In genomic region chr2:26948800-26949199, GRCh38 we compare ENCODE assay signal across 40 cellular contexts.
"Had no signal": no experiment of that assay in that cellular context is flagged by ENCODE, and none has a peak within 500 bp of the region (broad histone marks: within the 10 kb centered on the region; RNA-seq: fewer than 3 reads in every experiment).

No MANE protein-coding gene starts in this region.

- H3K4me1 Mint-ChIP-seq: activated naive CD4-positive, alpha-beta T cell treated with anti-CD3 and anti-CD28 coated beads, Interleukin-2, amount 10 ng/mL, durations not matched to agents 7 days and 5 days; activated naive CD4-positive, alpha-beta T cell treated with anti-CD3 and anti-CD28 coated beads, Interleukin-2, amount 50 U/mL, for 24 hours; activated naive CD8-positive, alpha-beta T cell treated with anti-CD3 and anti-CD28 coated beads for 36 hours; activated naive CD8-positive, alpha-beta T cell treated with anti-CD3 and anti-CD28 coated beads, Interleukin-2, amount 10 ng/mL, durations not matched to agents 7 days and 5 days; activated naive CD8-positive, alpha-beta T cell treated with anti-CD3 and anti-CD28 coated beads, Interleukin-2, amount 50 U/mL, for 24 hours; activated T-helper 17 cell treated with anti-CD3 and anti-CD28 coated beads, Interleukin-2, amount 50 U/mL, for 72 hours; brain; central memory CD8-positive, alpha-beta T cell had no signal

- H3K9me3 ChIP-seq: adrenal gland, ascending aorta, body of pancreas, breast epithelium had no signal

- H3K36me3 Mint-ChIP-seq: activated naive CD4-positive, alpha-beta T cell treated with anti-CD3 and anti-CD28 coated beads, Interleukin-2, amount 10 ng/mL, durations not matched to agents 7 days and 5 days; activated naive CD4-positive, alpha-beta T cell treated with anti-CD3 and anti-CD28 coated beads, Interleukin-2, amount 50 U/mL, for 24 hours; activated naive CD4-positive, alpha-beta T cell treated with anti-CD3 and anti-CD28 coated beads, Interleukin-2, amount 50 U/mL, for 72 hours; activated naive CD8-positive, alpha-beta T cell; activated naive CD8-positive, alpha-beta T cell treated with anti-CD3 and anti-CD28 coated beads for 36 hours; activated naive CD8-positive, alpha-beta T cell treated with anti-CD3 and anti-CD28 coated beads, Interleukin-2, amount 10 ng/mL, durations not matched to agents 7 days and 5 days had no signal

- H3K4me1 ChIP-seq: adrenal gland, ascending aorta, breast epithelium had no signal

- H3K27ac ChIP-seq: adrenal gland, ascending aorta, body of pancreas, brain microvascular endothelial cell, breast epithelium, cardiac muscle cell had no signal

- H3K4me3 Mint-ChIP-seq: activated naive CD4-positive, alpha-beta T cell treated with anti-CD3 and anti-CD28 coated beads for 36 hours; activated naive CD4-positive, alpha-beta T cell treated with anti-CD3 and anti-CD28 coated beads, Interleukin-2, amount 10 ng/mL, durations not matched to agents 7 days and 5 days; activated naive CD4-positive, alpha-beta T cell treated with anti-CD3 and anti-CD28 coated beads, Interleukin-2, amount 50 U/mL, for 24 hours; activated naive CD8-positive, alpha-beta T cell; activated naive CD8-positive, alpha-beta T cell treated with anti-CD3 and anti-CD28 coated beads for 36 hours; activated naive CD8-positive, alpha-beta T cell treated with anti-CD3 and anti-CD28 coated beads, Interleukin-2, amount 10 ng/mL, durations not matched to agents 7 days and 5 days; activated naive CD8-positive, alpha-beta T cell treated with anti-CD3 and anti-CD28 coated beads, Interleukin-2, amount 50 U/mL, for 24 hours; activated T-cell treated with anti-CD3 and anti-CD28 coated beads, Interleukin-2, amount 50 U/mL, for 24 hours; activated T-cell treated with anti-CD3 and anti-CD28 coated beads, Interleukin-2, amount 50 U/mL, for 4 hours; activated T-cell treated with anti-CD3 and anti-CD28 coated beads, Interleukin-2, amount 50 U/mL, for 72 hours; activated T-helper 1 cell treated with anti-CD3 and anti-CD28 coated beads, Interleukin-12 subunit alpha, Interleukin-12 subunit beta, Interleukin-2, Interleukin-4 antibody, amounts not matched to agents 30 ng/mL and 10 ng/mL and 1 ng/mL, durations not matched to agents 14 hours and 24 hours and 36 hours; activated T-helper 17 cell treated with anti-CD3 and anti-CD28 coated beads, Interleukin-2, amount 50 U/mL, for 72 hours; brain; central memory CD8-positive, alpha-beta T cell had no signal

- FAIRE-seq: astrocyte, bronchial epithelial cell had no signal

- H3K27me3 ChIP-seq: ascending aorta, body of pancreas had no signal

- DNase-seq: activated effector memory CD4-positive, alpha-beta T cell treated with anti-CD3 and anti-CD28 coated beads, Interleukin-2, amount 50 U/mL, for 16 hours; activated effector memory CD4-positive, alpha-beta T cell treated with Interleukin-2 at 50 U/mL for 16 hours; activated gamma-delta T cell; activated gamma-delta T cell treated with Interleukin-2 at 50 U/mL for 16 hours; activated naive CD4-positive, alpha-beta T cell; activated naive CD4-positive, alpha-beta T cell treated with anti-CD3 and anti-CD28 coated beads for 36 hours; activated naive CD4-positive, alpha-beta T cell treated with anti-CD3 and anti-CD28 coated beads, Interleukin-2, amount 10 ng/mL, durations not matched to agents 7 days and 5 days; activated naive CD4-positive, alpha-beta T cell treated with anti-CD3 and anti-CD28 coated beads, Interleukin-2, amount 50 U/mL, for 16 hours; activated naive CD4-positive, alpha-beta T cell treated with Interleukin-2 at 50 U/mL for 16 hours; activated naive CD8-positive, alpha-beta T cell treated with anti-CD3 and anti-CD28 coated beads for 36 hours; activated naive CD8-positive, alpha-beta T cell treated with anti-CD3 and anti-CD28 coated beads, Interleukin-2, amount 10 ng/mL, durations not matched to agents 7 days and 5 days; activated naive CD8-positive, alpha-beta T cell treated with anti-CD3 and anti-CD28 coated beads, Interleukin-2, amount 50 U/mL, for 24 hours; activated T-cell treated with anti-CD3 and anti-CD28 coated beads, Interleukin-2, amount 50 U/mL, for 1 hour; activated T-cell treated with anti-CD3 and anti-CD28 coated beads, Interleukin-2, amount 50 U/mL, for 24 hours; activated T-cell treated with anti-CD3 and anti-CD28 coated beads, Interleukin-2, amount 50 U/mL, for 4 hours; activated T-cell treated with anti-CD3 and anti-CD28 coated beads, Interleukin-2, amount 50 U/mL, for 48 hours; activated T-cell treated with anti-CD3 and anti-CD28 coated beads, Interleukin-2, amount 50 U/mL, for 72 hours; adrenal gland; amniotic stem cell; amygdala; anterior cingulate cortex; aorta; body of pancreas; brain microvascular endothelial cell; caudate nucleus; central memory CD4-positive, alpha-beta T cell; cerebellar nuclear complex had no signal

- H3K36me3 ChIP-seq: adrenal gland, ascending aorta, brain microvascular endothelial cell, breast epithelium, cardiac muscle cell had no signal

- ATAC-seq: activated naive CD4-positive, alpha-beta T cell treated with anti-CD3 and anti-CD28 coated beads, Interleukin-2, amount 50 U/mL, for 72 hours; activated naive CD8-positive, alpha-beta T cell treated with anti-CD3 and anti-CD28 coated beads, Interleukin-2, amount 50 U/mL, for 24 hours; activated T-cell treated with anti-CD3 and anti-CD28 coated beads, Interleukin-2, amount 50 U/mL, for 4 hours; activated T-cell treated with anti-CD3 and anti-CD28 coated beads, Interleukin-2, amount 50 U/mL, for 72 hours; activated T-helper 17 cell treated with anti-CD3 and anti-CD28 coated beads, Interleukin-2, amount 50 U/mL, for 72 hours; body of pancreas had no signal

- H3K27me3 Mint-ChIP-seq: brain had no signal

- H3K4me3 ChIP-seq: adrenal gland, ascending aorta, body of pancreas, breast epithelium, cardiac muscle cell had no signal

- H3K27ac Mint-ChIP-seq: activated naive CD4-positive, alpha-beta T cell treated with anti-CD3 and anti-CD28 coated beads for 36 hours; activated naive CD4-positive, alpha-beta T cell treated with anti-CD3 and anti-CD28 coated beads, Interleukin-2, amount 10 ng/mL, durations not matched to agents 7 days and 5 days; activated naive CD4-positive, alpha-beta T cell treated with anti-CD3 and anti-CD28 coated beads, Interleukin-2, amount 50 U/mL, for 24 hours; activated naive CD8-positive, alpha-beta T cell; activated naive CD8-positive, alpha-beta T cell treated with anti-CD3 and anti-CD28 coated beads for 36 hours; activated naive CD8-positive, alpha-beta T cell treated with anti-CD3 and anti-CD28 coated beads, Interleukin-2, amount 10 ng/mL, durations not matched to agents 7 days and 5 days; activated naive CD8-positive, alpha-beta T cell treated with anti-CD3 and anti-CD28 coated beads, Interleukin-2, amount 50 U/mL, for 24 hours; activated T-cell treated with anti-CD3 and anti-CD28 coated beads, Interleukin-2, amount 50 U/mL, for 24 hours; activated T-cell treated with anti-CD3 and anti-CD28 coated beads, Interleukin-2, amount 50 U/mL, for 72 hours; activated T-helper 1 cell treated with anti-CD3 and anti-CD28 coated beads, Interleukin-12 subunit alpha, Interleukin-12 subunit beta, Interleukin-2, Interleukin-4 antibody, amounts not matched to agents 30 ng/mL and 10 ng/mL and 1 ng/mL, durations not matched to agents 14 hours and 24 hours and 36 hours; activated T-helper 17 cell treated with anti-CD3 and anti-CD28 coated beads, Interleukin-2, amount 50 U/mL, for 72 hours; activated T-helper 2 cell treated with anti-CD3 and anti-CD28 coated beads, Interferon-gamma antibody, Interleukin-2, Interleukin-4, amounts not matched to agents 10 μg/mL and 5 μg/mL and 100 μg/mL, durations not matched to agents 14 hours and 24 hours and 36 hours had no signal

- H3K9me3 Mint-ChIP-seq: activated naive CD4-positive, alpha-beta T cell treated with anti-CD3 and anti-CD28 coated beads for 36 hours; activated naive CD4-positive, alpha-beta T cell treated with anti-CD3 and anti-CD28 coated beads, Interleukin-2, amount 10 ng/mL, durations not matched to agents 7 days and 5 days; activated naive CD4-positive, alpha-beta T cell treated with anti-CD3 and anti-CD28 coated beads, Interleukin-2, amount 50 U/mL, for 24 hours; activated naive CD4-positive, alpha-beta T cell treated with anti-CD3 and anti-CD28 coated beads, Interleukin-2, amount 50 U/mL, for 72 hours; activated naive CD8-positive, alpha-beta T cell treated with anti-CD3 and anti-CD28 coated beads for 36 hours; activated naive CD8-positive, alpha-beta T cell treated with anti-CD3 and anti-CD28 coated beads, Interleukin-2, amount 10 ng/mL, durations not matched to agents 7 days and 5 days; activated naive CD8-positive, alpha-beta T cell treated with anti-CD3 and anti-CD28 coated beads, Interleukin-2, amount 50 U/mL, for 24 hours; activated T-cell treated with anti-CD3 and anti-CD28 coated beads, Interleukin-2, amount 50 U/mL, for 24 hours; activated T-cell treated with anti-CD3 and anti-CD28 coated beads, Interleukin-2, amount 50 U/mL, for 4 hours; activated T-cell treated with anti-CD3 and anti-CD28 coated beads, Interleukin-2, amount 50 U/mL, for 72 hours; activated T-helper 1 cell treated with anti-CD3 and anti-CD28 coated beads, Interleukin-12 subunit alpha, Interleukin-12 subunit beta, Interleukin-2, Interleukin-4 antibody, amounts not matched to agents 30 ng/mL and 10 ng/mL and 1 ng/mL, durations not matched to agents 14 hours and 24 hours and 36 hours; activated T-helper 17 cell treated with anti-CD3 and anti-CD28 coated beads, Interleukin-2, amount 50 U/mL, for 72 hours; activated T-helper 2 cell treated with anti-CD3 and anti-CD28 coated beads, Interferon-gamma antibody, Interleukin-2, Interleukin-4, amounts not matched to agents 10 μg/mL and 5 μg/mL and 100 μg/mL, durations not matched to agents 14 hours and 24 hours and 36 hours; central memory CD8-positive, alpha-beta T cell had no signal
